12 cellular contexts compared by ENCODE assay signal in genomic region chr1:235129774-235130570, GRCh38. TPM values are rescaled to one million over a fixed set of nuclear protein-coding genes. Genes with fewer than 3 reads are reported as not detected.
DNase-seq lines count a peak whose midpoint lies in the region; ATAC-seq and TF ChIP-seq lines count a peak whose summit lies in the region.
"Had no signal": no experiment of that assay in that cellular context is flagged by ENCODE, and none has a peak within 500 bp of the region (broad histone marks: within the 10 kb centered on the region; RNA-seq: fewer than 3 reads in every experiment).

No MANE protein-coding gene starts in this region.

- no peaks in the 10 kb centered on the region for H3K9me3 Mint-ChIP-seq in activated naive CD4-positive, alpha-beta T cell treated with anti-CD3 and anti-CD28 coated beads for 36 hours
- H3K9me3 Mint-ChIP-seq in endodermal cell = peaks cover 12% of the 10 kb centered on the region
- H3K9me3 Mint-ChIP-seq in stimulated activated memory B cell treated with anti-CD40 and anti-IgM and Interleukin-4, amounts not matched to agents 10 μg/mL and 1 μg/mL and 100 μg/mL, for 72 hours = no peaks in the 10 kb centered on the region

- peak overlapping the region; percentile 94 for H3K27ac Mint-ChIP-seq in activated naive CD4-positive, alpha-beta T cell treated with anti-CD3 and anti-CD28 coated beads for 36 hours
- peak overlapping the region; percentile 100 for H3K27ac Mint-ChIP-seq in endodermal cell
- peak overlapping the region; percentile 95 for H3K27ac Mint-ChIP-seq in stimulated activated memory B cell treated with anti-CD40 and anti-IgM and Interleukin-4, amounts not matched to agents 10 μg/mL and 1 μg/mL and 100 μg/mL, for 72 hours

- H3K4me1 Mint-ChIP-seq in activated naive CD4-positive, alpha-beta T cell treated with anti-CD3 and anti-CD28 coated beads for 36 hours (ENCODE audit: low read depth) = peaks cover 30% of the 10 kb centered on the region
- peaks cover 31% of the 10 kb centered on the region for H3K4me1 Mint-ChIP-seq in endodermal cell
- peaks cover 33% of the 10 kb centered on the region for H3K4me1 Mint-ChIP-seq in stimulated activated memory B cell treated with anti-CD40 and anti-IgM and Interleukin-4, amounts not matched to agents 10 μg/mL and 1 μg/mL and 100 μg/mL, for 72 hours

- no peak overlapping the region for H3K4me3 Mint-ChIP-seq in activated naive CD4-positive, alpha-beta T cell treated with anti-CD3 and anti-CD28 coated beads for 36 hours
- peak overlapping the region; percentile 100 for H3K4me3 Mint-ChIP-seq in endodermal cell
- no peak overlapping the region for H3K4me3 Mint-ChIP-seq in stimulated activated memory B cell treated with anti-CD40 and anti-IgM and Interleukin-4, amounts not matched to agents 10 μg/mL and 1 μg/mL and 100 μg/mL, for 72 hours

- CTCF ChIA-PET in activated naive CD4-positive, alpha-beta T cell treated with anti-CD3 and anti-CD28 coated beads for 36 hours (lab: Charles Lee) = no interaction called here

- no peak for TF ChIP-seq CTCF in endodermal cell (conservative IDR thresholded peaks at IDR 0.05)

- in situ Hi-C loops in SK-MEL-5 (cut with HindIII; ENCODE audit: low pct_unique_long_range_greater_than_20kb, low sequenced_read_pairs) = no loop called here

- H3K36me3 ChIP-seq in endodermal cell (ENCODE audit: control insufficient read depth, insufficient read depth, low read length) = peaks cover 64% of the 10 kb centered on the region

- H3K4me1 ChIP-seq in endodermal cell (ENCODE audit: control insufficient read depth, insufficient read depth, low read length) = peaks cover 11% of the 10 kb centered on the region

- peaks cover 31% of the 10 kb centered on the region for H3K36me3 Mint-ChIP-seq in activated naive CD4-positive, alpha-beta T cell treated with anti-CD3 and anti-CD28 coated beads for 36 hours (ENCODE audit: low read depth)
- H3K36me3 Mint-ChIP-seq in endodermal cell (ENCODE audit: low read depth) = peaks cover 72% of the 10 kb centered on the region
- peaks cover 42% of the 10 kb centered on the region for H3K36me3 Mint-ChIP-seq in stimulated activated memory B cell treated with anti-CD40 and anti-IgM and Interleukin-4, amounts not matched to agents 10 μg/mL and 1 μg/mL and 100 μg/mL, for 72 hours

- WGBS in endodermal cell (ENCODE audit: insufficient coverage in 1 of 2, insufficient read length in 1 of 2), 2 experiments = 78% methylated on average over 4 of the region's 4 CpGs

- H3K9ac ChIP-seq in endodermal cell (ENCODE audit: extremely low read depth, low read length, poor library complexity, severe bottlenecking) = peak overlapping the region; percentile 100

- H3K27ac ChIP-seq in endodermal cell (ENCODE audit: low read depth, low read length) = no peak overlapping the region

- H3K27me3 ChIP-seq in endodermal cell (ENCODE audit: control insufficient read depth, insufficient read depth, low read length, poor library complexity, severe bottlenecking) = no peaks in the 10 kb centered on the region

- H3K9me3 ChIP-seq in endodermal cell (ENCODE audit: control insufficient read depth, low read length) = no peaks in the 10 kb centered on the region

- ATAC-seq in stimulated activated memory B cell treated with anti-CD40 and anti-IgM and Interleukin-4, amounts not matched to agents 10 μg/mL and 1 μg/mL and 100 μg/mL, for 72 hours = no peak
- no peak for ATAC-seq in HG02642 (IDR thresholded peaks at IDR 0.05; ENCODE audit: poor library complexity, unreplicated experiment)
- no peak for ATAC-seq in HG03039 (IDR thresholded peaks at IDR 0.05; ENCODE audit: unreplicated experiment)
- no peak for ATAC-seq in activated CD4-positive, CD25-positive, alpha-beta regulatory T cell treated with anti-CD3 and anti-CD28 coated beads, Interleukin-2, amount 50 U/mL, for 24 hours

- no peak overlapping the region for H3K4me3 ChIP-seq in endodermal cell (ENCODE audit: low read length)

- DNase-seq in activated naive CD4-positive, alpha-beta T cell treated with anti-CD3 and anti-CD28 coated beads for 36 hours = no peak
- DNase-seq in activated naive CD4-positive, alpha-beta T cell (lab: John Stamatoyannopoulos, UW) = no peak
- DNase-seq in SK-MEL-5 (ENCODE audit: low read depth, low spot score) (peak; percentile 70), endodermal cell (peak; percentile 79)
- DNase-seq: foreskin fibroblast; NCI-H2227 treated with DMSO at 0.1 percent for 48 hours; stimulated activated CD4-positive, alpha-beta T cell treated with anti-CD3 and anti-CD28 coated beads, Interleukin-12 subunit alpha, Interleukin-12 subunit beta, amount 100 ng/mL, for 4 hours; stimulated activated CD8-positive, alpha-beta memory T cell treated with anti-CD3 and anti-CD28 coated beads, Interleukin-4, amount 100 ng/mL, for 48 hours had no signal

- H3K27me3 Mint-ChIP-seq in activated naive CD4-positive, alpha-beta T cell treated with anti-CD3 and anti-CD28 coated beads for 36 hours (ENCODE audit: low read depth) = no peaks in the 10 kb centered on the region
- H3K27me3 Mint-ChIP-seq in endodermal cell (ENCODE audit: insufficient read depth) = no peaks in the 10 kb centered on the region
- H3K27me3 Mint-ChIP-seq in stimulated activated memory B cell treated with anti-CD40 and anti-IgM and Interleukin-4, amounts not matched to agents 10 μg/mL and 1 μg/mL and 100 μg/mL, for 72 hours = no peaks in the 10 kb centered on the region

- intact Hi-C loops in activated naive CD4-positive, alpha-beta T cell treated with anti-CD3 and anti-CD28 coated beads for 36 hours (cut with micrococcal nuclease) = loop anchor here (2.0 to 5.0 kb wide), 3 partner anchors 122 to 1152 kb away; partner anchors contain the start of genes ERO1B and LYST

RNA-seq across cellular contexts. Expression of gene TOMM20, which starts 1.3 kb away (rescaled TPM):
- total RNA-seq in activated naive CD4-positive, alpha-beta T cell treated with anti-CD3 and anti-CD28 coated beads for 36 hours = 100 to 1,000 TPM; 155 to 192 TPM
- total RNA-seq in SK-MEL-5 (2014; rRNA removed; shearing (Covaris generic)) = 110 and 117 TPM in 2 replicates
- 151 and 195 TPM in 2 replicates for polyA plus RNA-seq in SK-MEL-5 (2015; cell fraction: cytosol; rRNA removed)
- 52.3 and 76.4 TPM in 2 replicates for polyA plus RNA-seq in SK-MEL-5 (2015; cell fraction: nucleus; rRNA removed)
- total RNA-seq in endodermal cell = 100 to 1,000 TPM; 237 to 252 TPM
- 237 TPM for polyA plus RNA-seq in endodermal cell (2013, experiment 1 of 2)
- polyA plus RNA-seq in endodermal cell (2013, experiment 2 of 2) = 220 TPM

RNA-seq across cellular contexts. Expression of gene RBM34, which starts 31.1 kb away (rescaled TPM):
- total RNA-seq in activated naive CD4-positive, alpha-beta T cell treated with anti-CD3 and anti-CD28 coated beads for 36 hours = 100 to 1,000 TPM; 104 TPM
- 61.8 and 65.4 TPM in 2 replicates for total RNA-seq in SK-MEL-5 (2014; rRNA removed; shearing (Covaris generic))
- polyA plus RNA-seq in SK-MEL-5 (2015; cell fraction: cytosol; rRNA removed) = 37.5 and 46.3 TPM in 2 replicates
- polyA plus RNA-seq in SK-MEL-5 (2015; cell fraction: nucleus; rRNA removed) = 50.5 and 64.2 TPM in 2 replicates
- 100 to 1,000 TPM; 104 to 127 TPM for total RNA-seq in endodermal cell
- 60.1 TPM for polyA plus RNA-seq in endodermal cell (2013, experiment 1 of 2)
- polyA plus RNA-seq in endodermal cell (2013, experiment 2 of 2) = 61.4 TPM

Comparison
In these comparisons a context has a peak if more than half of its experiments do, and no peak if none do; other contexts are left out.
1. DNase-seq: peak in SK-MEL-5 (single experiment) and endodermal cell (single experiment); none in activated naive CD4-positive, alpha-beta T cell treated with anti-CD3 and anti-CD28 coated beads for 36 hours (single experiment) and activated naive CD4-positive, alpha-beta T cell (0 of 4).
2. Peak in every context shown above with its lines, with median percentiles within 50 percentile points of each other: H3K27ac Mint-ChIP-seq.